8 cellular contexts compared by ENCODE assay signal in genomic region chr10:18514537-18514936, GRCh38.
"Had no signal": no experiment of that assay in that cellular context is flagged by ENCODE, and none has a peak within 500 bp of the region (broad histone marks: within the 10 kb centered on the region; RNA-seq: fewer than 3 reads in every experiment).

No MANE protein-coding gene starts in this region.

- H3K4me3 ChIP-seq: GM12878 had no signal

- ATAC-seq: GM12878 had no signal

- DNase-seq: GDM1, GF-D8 had no signal

- FAIRE-seq: G401.6, GM12878, GM12891, GM12892, GM18507, GM19239 had no signal
